Comparison of ENCODE assay signal across 23 cellular contexts in genomic region chr21:33339938-33340337, GRCh38. TPM values are rescaled to one million over a fixed set of nuclear protein-coding genes. Genes with fewer than 3 reads are reported as not detected.
A peak's percentile ranks its signal among the peaks of the same experiment; 100 is the strongest.
DNase-seq lines count a peak whose midpoint lies in the region; TF ChIP-seq lines count a peak whose summit lies in the region.
"Had no signal": no experiment of that assay in that cellular context is flagged by ENCODE, and none has a peak within 500 bp of the region (broad histone marks: within the 10 kb centered on the region; RNA-seq: fewer than 3 reads in every experiment).

No MANE protein-coding gene starts in this region.

- no peaks in the 10 kb centered on the region for H3K27me3 Mint-ChIP-seq in activated naive CD4-positive, alpha-beta T cell treated with anti-CD3 and anti-CD28 coated beads, Interleukin-2, amount 50 U/mL, for 24 hours
- no peaks in the 10 kb centered on the region for H3K27me3 Mint-ChIP-seq in activated naive CD4-positive, alpha-beta T cell treated with anti-CD3 and anti-CD28 coated beads, Interleukin-2, amount 10 ng/mL, durations not matched to agents 7 days and 5 days
- H3K27me3 Mint-ChIP-seq: brain had no signal

- H3K27ac ChIP-seq in MM.1S (ENCODE audit: low read length) (no peak overlapping the region; the same call in 1 of the 2 replicates), colonic mucosa (peak overlapping the region; percentile 13), spleen (peak overlapping the region in 7 of 8 donors; percentile 41 to 78 (median 65))
- H3K27ac ChIP-seq: A549, BLaER1 had no signal

- intact Hi-C loops in colonic mucosa (cut with DNase I) (no loop called here), spleen (cut with DNase I; ENCODE audit: low total_unique reads) (no loop called here)

- no peaks in the 10 kb centered on the region for H3K9me3 Mint-ChIP-seq in activated naive CD4-positive, alpha-beta T cell treated with anti-CD3 and anti-CD28 coated beads, Interleukin-2, amount 50 U/mL, for 24 hours
- H3K9me3 Mint-ChIP-seq in activated naive CD4-positive, alpha-beta T cell treated with anti-CD3 and anti-CD28 coated beads, Interleukin-2, amount 10 ng/mL, durations not matched to agents 7 days and 5 days: no peaks in the 10 kb centered on the region
- H3K9me3 Mint-ChIP-seq: activated T-helper 2 cell treated with anti-CD3 and anti-CD28 coated beads, Interferon-gamma antibody, Interleukin-2, Interleukin-4, amounts not matched to agents 10 μg/mL and 5 μg/mL and 100 μg/mL, durations not matched to agents 14 hours and 24 hours and 36 hours had no signal

- H3K27me3 ChIP-seq in MM.1S (replicated peaks; ENCODE audit: insufficient read depth, low read length) (no peaks in the 10 kb centered on the region), colonic mucosa (no peaks in the 10 kb centered on the region), spleen (replicated peaks in 1 of 7) (no peaks in the 10 kb centered on the region)
- H3K27me3 ChIP-seq: BLaER1, upper lobe of left lung had no signal

- peaks cover 83% of the 10 kb centered on the region for H3K79me2 ChIP-seq in MM.1S (ENCODE audit: low read length)

- CTCF ChIA-PET in activated naive CD4-positive, alpha-beta T cell treated with anti-CD3 and anti-CD28 coated beads, Interleukin-2, amount 10 ng/mL, durations not matched to agents 7 days and 5 days (lab: Charles Lee): interaction anchor here (1.7 kb wide), 1 partner anchor 22 kb away, joined by 8 read pairs; no protein-coding TSS in a partner anchor

- TF ChIP-seq CTCF in MM.1S (IDR thresholded peaks at IDR 0.05; ENCODE audit: low read length) (no peak), colonic mucosa (IDR thresholded peaks at IDR 0.05) (no peak), spleen (IDR thresholded peaks at IDR 0.05 in 8 of 11, conservative IDR thresholded peaks at IDR 0.05 in 3 of 11) (no peak)

- H3K4me2 ChIP-seq in MM.1S (ENCODE audit: low read depth, low read length): 0 out of 2 replicates have a peak overlapping the region, but pooled peaks have one; percentile 2
- H3K4me2 ChIP-seq: A549, BLaER1 had no signal

- no peaks in the 10 kb centered on the region for H3K9me3 ChIP-seq in MM.1S (replicated peaks; ENCODE audit: insufficient read depth, low read length)
- H3K9me3 ChIP-seq in colonic mucosa: no peaks in the 10 kb centered on the region
- H3K9me3 ChIP-seq in spleen: no peaks in the 10 kb centered on the region
- H3K9me3 ChIP-seq: A549, upper lobe of left lung had no signal

- H3K4me1 ChIP-seq in MM.1S (ENCODE audit: low read length): peaks cover 25% of the 10 kb centered on the region
- no peaks in the 10 kb centered on the region for H3K4me1 ChIP-seq in colonic mucosa
- H3K4me1 ChIP-seq in spleen: peaks cover 9 to 52% (median 24%) of the 10 kb centered on the region in 6 donors
- H3K4me1 ChIP-seq: A549, BLaER1 had no signal

- WGBS in spleen, 5 donors: 26 to 50% (median 46%) methylated on average over 2 of the region's 2 CpGs

- H2AFZ ChIP-seq in MM.1S (ENCODE audit: low read length): no peak overlapping the region

- no peak overlapping the region for H3K4me3 Mint-ChIP-seq in activated naive CD4-positive, alpha-beta T cell treated with anti-CD3 and anti-CD28 coated beads, Interleukin-2, amount 50 U/mL, for 24 hours
- no peak overlapping the region for H3K4me3 Mint-ChIP-seq in activated naive CD4-positive, alpha-beta T cell treated with anti-CD3 and anti-CD28 coated beads, Interleukin-2, amount 10 ng/mL, durations not matched to agents 7 days and 5 days
- H3K4me3 Mint-ChIP-seq: brain had no signal

- H3K9ac ChIP-seq in MM.1S (ENCODE audit: low read length): no peak overlapping the region
- H3K9ac ChIP-seq in colonic mucosa (ENCODE audit: low read depth in 2 of 2, low read length in 2 of 2): no peak overlapping the region
- H3K9ac ChIP-seq: BLaER1 had no signal

- peaks cover 16% of the 10 kb centered on the region for H3K36me3 Mint-ChIP-seq in activated naive CD4-positive, alpha-beta T cell treated with anti-CD3 and anti-CD28 coated beads, Interleukin-2, amount 50 U/mL, for 24 hours
- H3K36me3 Mint-ChIP-seq in activated naive CD4-positive, alpha-beta T cell treated with anti-CD3 and anti-CD28 coated beads, Interleukin-2, amount 10 ng/mL, durations not matched to agents 7 days and 5 days: peaks cover 42% of the 10 kb centered on the region

- DNase-seq in activated naive CD4-positive, alpha-beta T cell treated with anti-CD3 and anti-CD28 coated beads, Interleukin-2, amount 10 ng/mL, durations not matched to agents 7 days and 5 days: no peak
- DNase-seq in MM.1S (no peak), colonic mucosa (no peak), spleen (no peak), NCI-H2029 treated with DMSO at 0.1 percent for 48 hours (lab: John Stamatoyannopoulos, UW) (no peak), OCI-M2 (lab: John Stamatoyannopoulos, UW; ENCODE audit: unreplicated experiment) (no peak), NCI-H345 treated with DMSO at 0.1 percent for 48 hours (lab: John Stamatoyannopoulos, UW; ENCODE audit: unreplicated experiment) (no peak)
- DNase-seq: DMS 273 treated with DMSO at 0.1 percent for 48 hours; kidney glomerular epithelial cell; NCI-H1048; NCI-H187; NCI-H748 treated with DMSO at 0.1 percent for 48 hours; OCI-M1; right cardiac atrium; SHP77; stimulated activated CD4-positive, alpha-beta T cell treated with anti-CD3 and anti-CD28 coated beads, Interleukin-12 subunit alpha, Interleukin-12 subunit beta, amount 100 ng/mL, for 4 hours; stimulated activated CD4-positive, alpha-beta T cell treated with anti-CD3 and anti-CD28 coated beads, Interleukin-4, amount 100 ng/mL, for 4 hours; upper lobe of left lung had no signal

- H3K4me3 ChIP-seq in MM.1S (ENCODE audit: low read length): no peak overlapping the region
- no peak overlapping the region for H3K4me3 ChIP-seq in colonic mucosa
- no peak overlapping the region for H3K4me3 ChIP-seq in spleen
- H3K4me3 ChIP-seq: A549, BLaER1, upper lobe of left lung had no signal

- no peak for TF ChIP-seq POLR2A in spleen (IDR thresholded peaks at IDR 0.05)

- H3K27ac Mint-ChIP-seq in activated naive CD4-positive, alpha-beta T cell treated with anti-CD3 and anti-CD28 coated beads, Interleukin-2, amount 50 U/mL, for 24 hours: peak overlapping the region; percentile 62
- no peak overlapping the region for H3K27ac Mint-ChIP-seq in activated naive CD4-positive, alpha-beta T cell treated with anti-CD3 and anti-CD28 coated beads, Interleukin-2, amount 10 ng/mL, durations not matched to agents 7 days and 5 days
- H3K27ac Mint-ChIP-seq: activated T-helper 2 cell treated with anti-CD3 and anti-CD28 coated beads, Interferon-gamma antibody, Interleukin-2, Interleukin-4, amounts not matched to agents 10 μg/mL and 5 μg/mL and 100 μg/mL, durations not matched to agents 14 hours and 24 hours and 36 hours; brain had no signal

- no peaks in the 10 kb centered on the region for H4K20me1 ChIP-seq in MM.1S (ENCODE audit: insufficient read depth, low read length)

- H3F3A ChIP-seq in MM.1S (ENCODE audit: insufficient read depth, low read length): peaks cover 14% of the 10 kb centered on the region

- peaks cover 18% of the 10 kb centered on the region for H3K4me1 Mint-ChIP-seq in activated naive CD4-positive, alpha-beta T cell treated with anti-CD3 and anti-CD28 coated beads, Interleukin-2, amount 50 U/mL, for 24 hours
- H3K4me1 Mint-ChIP-seq in activated naive CD4-positive, alpha-beta T cell treated with anti-CD3 and anti-CD28 coated beads, Interleukin-2, amount 10 ng/mL, durations not matched to agents 7 days and 5 days: peaks cover 2% of the 10 kb centered on the region
- H3K4me1 Mint-ChIP-seq: brain had no signal

- H3K9me2 ChIP-seq in MM.1S (replicated peaks; ENCODE audit: insufficient read depth, low read length): no peaks in the 10 kb centered on the region

- H3K36me3 ChIP-seq in MM.1S (replicated peaks; ENCODE audit: insufficient read depth, low read length) (peaks cover 22% of the 10 kb centered on the region), colonic mucosa (no peaks in the 10 kb centered on the region), spleen (peaks cover 0 to 80% (median 47%) of the 10 kb centered on the region in 6 donors)

RNA-seq across cellular contexts. Expression of gene IFNAR1, which starts 15.2 kb away (rescaled TPM):
- total RNA-seq in colonic mucosa: 10 to 100 TPM; 32.3 to 62.2 TPM
- 10 to 100 TPM; 53.2 to 86.1 (median 75.6) TPM for total RNA-seq in spleen
- 10 to 100 TPM in 2 of 3 donors, 1 to 10 TPM in 1; 9.2 to 12.8 (median 10.1) TPM for polyA plus RNA-seq in spleen
